In the genomic region with DNA sequence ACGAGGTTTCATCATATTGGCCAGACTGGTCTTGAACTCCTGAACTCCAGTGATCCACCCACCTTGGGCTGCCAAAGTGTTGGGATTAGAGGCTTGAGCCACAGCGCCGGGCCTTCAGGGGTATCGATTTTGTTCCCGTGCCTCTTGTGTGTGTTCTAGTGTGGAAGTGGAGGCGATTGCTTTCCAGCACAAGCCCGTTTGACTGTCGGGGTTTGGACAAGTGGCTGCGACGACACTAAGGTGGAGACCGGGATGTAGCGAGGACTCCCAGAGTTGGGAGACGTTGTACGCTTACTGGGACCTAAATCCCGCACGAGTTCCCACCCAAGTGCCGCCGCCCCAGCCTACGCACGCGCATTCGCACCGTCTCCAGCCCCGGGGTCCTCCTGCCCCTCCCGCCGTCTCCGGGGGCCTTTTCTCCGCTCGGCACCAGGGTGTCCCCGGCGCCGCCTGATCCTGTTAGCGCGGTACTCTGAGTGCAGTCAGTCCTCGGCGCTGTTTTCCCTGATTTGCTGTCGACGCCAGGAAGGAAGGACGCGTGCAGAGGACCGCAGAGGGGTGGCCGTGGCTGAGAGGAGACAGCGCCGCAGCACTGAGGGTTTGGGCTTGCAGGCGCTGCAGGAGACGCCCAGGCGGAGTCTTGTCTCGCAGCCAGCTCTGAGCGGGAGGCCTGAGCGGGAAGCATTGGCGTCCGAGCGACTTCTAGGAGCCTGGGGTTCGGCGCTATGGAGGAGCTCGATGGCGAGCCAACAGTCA, we compare ENCODE assay signal across 1 cellular context.
TF ChIP-seq lines count a peak whose summit lies in the region.

A gene with protein sequence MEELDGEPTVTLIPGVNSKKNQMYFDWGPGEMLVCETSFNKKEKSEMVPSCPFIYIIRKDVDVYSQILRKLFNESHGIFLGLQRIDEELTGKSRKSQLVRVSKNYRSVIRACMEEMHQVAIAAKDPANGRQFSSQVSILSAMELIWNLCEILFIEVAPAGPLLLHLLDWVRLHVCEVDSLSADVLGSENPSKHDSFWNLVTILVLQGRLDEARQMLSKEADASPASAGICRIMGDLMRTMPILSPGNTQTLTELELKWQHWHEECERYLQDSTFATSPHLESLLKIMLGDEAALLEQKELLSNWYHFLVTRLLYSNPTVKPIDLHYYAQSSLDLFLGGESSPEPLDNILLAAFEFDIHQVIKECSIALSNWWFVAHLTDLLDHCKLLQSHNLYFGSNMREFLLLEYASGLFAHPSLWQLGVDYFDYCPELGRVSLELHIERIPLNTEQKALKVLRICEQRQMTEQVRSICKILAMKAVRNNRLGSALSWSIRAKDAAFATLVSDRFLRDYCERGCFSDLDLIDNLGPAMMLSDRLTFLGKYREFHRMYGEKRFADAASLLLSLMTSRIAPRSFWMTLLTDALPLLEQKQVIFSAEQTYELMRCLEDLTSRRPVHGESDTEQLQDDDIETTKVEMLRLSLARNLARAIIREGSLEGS (plus strand): TSS at position 643 of the 756 bp plus-strand sequence. CDS start 83 bp downstream, at position 726.

TF ChIP-seq in K562, 482 proteins besides CTCF, POLR2A, EP300 and RAD21 (continued from another document and continues in another):
- TF ChIP-seq CREB1 (IDR thresholded peaks at IDR 0.05) (no peak), CREB1 (CRISPR knock-in tag; IDR thresholded peaks at IDR 0.05) (0 out of 2 replicates have a peak, but pooled peaks have one; percentile 2), MAFF (IDR thresholded peaks at IDR 0.05; ENCODE audit: low read length) (no peak), ZNF3 (CRISPR knock-in tag; IDR thresholded peaks at IDR 0.05) (no peak), ZNF551 (CRISPR knock-in tag; IDR thresholded peaks at IDR 0.05) (no peak), GABPA (tag; conservative IDR thresholded peaks at IDR 0.05; ENCODE audit: low read depth) (no peak), ARID2 (IDR thresholded peaks at IDR 0.05) (no peak), HEY1 (CRISPR knock-in tag; IDR thresholded peaks at IDR 0.05; ENCODE audit: borderline replicate concordance) (no peak), BCOR (IDR thresholded peaks at IDR 0.05) (peak; percentile 39; the same call in 1 of the 2 replicates), ZNF561 (CRISPR knock-in tag; conservative IDR thresholded peaks at IDR 0.05) (no peak), RNF2 (IDR thresholded peaks at IDR 0.05) (peak; percentile 23; the same call in 1 of the 2 replicates), MXI1 (IDR thresholded peaks at IDR 0.05; ENCODE audit: low read depth, low read length) (peak; percentile 39; the same call in 1 of the 2 replicates), ZNF174 (CRISPR knock-in tag; IDR thresholded peaks at IDR 0.05) (no peak), POLR2H (tag; IDR thresholded peaks at IDR 0.05; ENCODE audit: low read depth) (peak; percentile 94), ZFPM2 (CRISPR knock-in tag; IDR thresholded peaks at IDR 0.05) (no peak), TAF9B (IDR thresholded peaks at IDR 0.05; ENCODE audit: partially characterized antibody) (peak; percentile 76), LEF1 (IDR thresholded peaks at IDR 0.05) (no peak), SP1 (CRISPR knock-in tag; IDR thresholded peaks at IDR 0.05) (peak; percentile 90), ZNF41 (CRISPR knock-in tag; conservative IDR thresholded peaks at IDR 0.05) (no peak), FIP1L1 (IDR thresholded peaks at IDR 0.05; ENCODE audit: low read depth, low read length, poor library complexity, severe bottlenecking) (peak; percentile 97), NR3C1 (CRISPR knock-in tag; IDR thresholded peaks at IDR 0.05) (no peak), ZSCAN32 (CRISPR knock-in tag; IDR thresholded peaks at IDR 0.05) (peak; percentile 40), SRSF7 (optimal IDR thresholded peaks at IDR 0.05; ENCODE audit: low read depth, low read length) (no peak), ZFP30 (CRISPR knock-in tag; IDR thresholded peaks at IDR 0.05; ENCODE audit: borderline replicate concordance) (no peak), MAZ (CRISPR knock-in tag; conservative IDR thresholded peaks at IDR 0.05 in 1 of 2, IDR thresholded peaks at IDR 0.05 in 1 of 2) (peak; percentile 94 to 99), CEBPB (tag; IDR thresholded peaks at IDR 0.05) (no peak), TAF7 (tag; IDR thresholded peaks at IDR 0.05) (peak; percentile 62), U2AF2 (optimal IDR thresholded peaks at IDR 0.05; ENCODE audit: low read depth, low read length) (no peak), BRF1 (IDR thresholded peaks at IDR 0.05; ENCODE audit: borderline replicate concordance, extremely low read depth, insufficient read length) (no peak), ETV5 (CRISPR knock-in tag; IDR thresholded peaks at IDR 0.05; ENCODE audit: low read depth) (peak; percentile 17; the same call in 1 of the 2 replicates), CBX1 (IDR thresholded peaks at IDR 0.05; ENCODE audit: low read depth) (no peak)
- TF ChIP-seq, protein P1, sequence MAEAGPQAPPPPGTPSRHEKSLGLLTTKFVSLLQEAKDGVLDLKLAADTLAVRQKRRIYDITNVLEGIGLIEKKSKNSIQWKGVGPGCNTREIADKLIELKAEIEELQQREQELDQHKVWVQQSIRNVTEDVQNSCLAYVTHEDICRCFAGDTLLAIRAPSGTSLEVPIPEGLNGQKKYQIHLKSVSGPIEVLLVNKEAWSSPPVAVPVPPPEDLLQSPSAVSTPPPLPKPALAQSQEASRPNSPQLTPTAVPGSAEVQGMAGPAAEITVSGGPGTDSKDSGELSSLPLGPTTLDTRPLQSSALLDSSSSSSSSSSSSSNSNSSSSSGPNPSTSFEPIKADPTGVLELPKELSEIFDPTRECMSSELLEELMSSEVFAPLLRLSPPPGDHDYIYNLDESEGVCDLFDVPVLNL (CRISPR knock-in tag; IDR thresholded peaks at IDR 0.05; ENCODE audit: low read depth), result peak; percentile 82; the same call in 1 of the 2 replicates
- TF ChIP-seq, protein P2, sequence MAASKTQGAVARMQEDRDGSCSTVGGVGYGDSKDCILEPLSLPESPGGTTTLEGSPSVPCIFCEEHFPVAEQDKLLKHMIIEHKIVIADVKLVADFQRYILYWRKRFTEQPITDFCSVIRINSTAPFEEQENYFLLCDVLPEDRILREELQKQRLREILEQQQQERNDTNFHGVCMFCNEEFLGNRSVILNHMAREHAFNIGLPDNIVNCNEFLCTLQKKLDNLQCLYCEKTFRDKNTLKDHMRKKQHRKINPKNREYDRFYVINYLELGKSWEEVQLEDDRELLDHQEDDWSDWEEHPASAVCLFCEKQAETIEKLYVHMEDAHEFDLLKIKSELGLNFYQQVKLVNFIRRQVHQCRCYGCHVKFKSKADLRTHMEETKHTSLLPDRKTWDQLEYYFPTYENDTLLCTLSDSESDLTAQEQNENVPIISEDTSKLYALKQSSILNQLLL (CRISPR knock-in tag; IDR thresholded peaks at IDR 0.05; ENCODE audit: borderline replicate concordance), result no peak
- TF ChIP-seq, protein P3, sequence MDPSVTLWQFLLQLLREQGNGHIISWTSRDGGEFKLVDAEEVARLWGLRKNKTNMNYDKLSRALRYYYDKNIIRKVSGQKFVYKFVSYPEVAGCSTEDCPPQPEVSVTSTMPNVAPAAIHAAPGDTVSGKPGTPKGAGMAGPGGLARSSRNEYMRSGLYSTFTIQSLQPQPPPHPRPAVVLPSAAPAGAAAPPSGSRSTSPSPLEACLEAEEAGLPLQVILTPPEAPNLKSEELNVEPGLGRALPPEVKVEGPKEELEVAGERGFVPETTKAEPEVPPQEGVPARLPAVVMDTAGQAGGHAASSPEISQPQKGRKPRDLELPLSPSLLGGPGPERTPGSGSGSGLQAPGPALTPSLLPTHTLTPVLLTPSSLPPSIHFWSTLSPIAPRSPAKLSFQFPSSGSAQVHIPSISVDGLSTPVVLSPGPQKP (CRISPR knock-in tag; IDR thresholded peaks at IDR 0.05), result no peak
- TF ChIP-seq, protein P4, sequence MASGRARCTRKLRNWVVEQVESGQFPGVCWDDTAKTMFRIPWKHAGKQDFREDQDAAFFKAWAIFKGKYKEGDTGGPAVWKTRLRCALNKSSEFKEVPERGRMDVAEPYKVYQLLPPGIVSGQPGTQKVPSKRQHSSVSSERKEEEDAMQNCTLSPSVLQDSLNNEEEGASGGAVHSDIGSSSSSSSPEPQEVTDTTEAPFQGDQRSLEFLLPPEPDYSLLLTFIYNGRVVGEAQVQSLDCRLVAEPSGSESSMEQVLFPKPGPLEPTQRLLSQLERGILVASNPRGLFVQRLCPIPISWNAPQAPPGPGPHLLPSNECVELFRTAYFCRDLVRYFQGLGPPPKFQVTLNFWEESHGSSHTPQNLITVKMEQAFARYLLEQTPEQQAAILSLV (tag; IDR thresholded peaks at IDR 0.05), result no peak
- TF ChIP-seq, protein P5, sequence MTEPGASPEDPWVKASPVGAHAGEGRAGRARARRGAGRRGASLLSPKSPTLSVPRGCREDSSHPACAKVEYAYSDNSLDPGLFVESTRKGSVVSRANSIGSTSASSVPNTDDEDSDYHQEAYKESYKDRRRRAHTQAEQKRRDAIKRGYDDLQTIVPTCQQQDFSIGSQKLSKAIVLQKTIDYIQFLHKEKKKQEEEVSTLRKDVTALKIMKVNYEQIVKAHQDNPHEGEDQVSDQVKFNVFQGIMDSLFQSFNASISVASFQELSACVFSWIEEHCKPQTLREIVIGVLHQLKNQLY (CRISPR knock-in tag; conservative IDR thresholded peaks at IDR 0.05), result no peak; a peak in 1 of 4 replicates
- TF ChIP-seq, protein P6, sequence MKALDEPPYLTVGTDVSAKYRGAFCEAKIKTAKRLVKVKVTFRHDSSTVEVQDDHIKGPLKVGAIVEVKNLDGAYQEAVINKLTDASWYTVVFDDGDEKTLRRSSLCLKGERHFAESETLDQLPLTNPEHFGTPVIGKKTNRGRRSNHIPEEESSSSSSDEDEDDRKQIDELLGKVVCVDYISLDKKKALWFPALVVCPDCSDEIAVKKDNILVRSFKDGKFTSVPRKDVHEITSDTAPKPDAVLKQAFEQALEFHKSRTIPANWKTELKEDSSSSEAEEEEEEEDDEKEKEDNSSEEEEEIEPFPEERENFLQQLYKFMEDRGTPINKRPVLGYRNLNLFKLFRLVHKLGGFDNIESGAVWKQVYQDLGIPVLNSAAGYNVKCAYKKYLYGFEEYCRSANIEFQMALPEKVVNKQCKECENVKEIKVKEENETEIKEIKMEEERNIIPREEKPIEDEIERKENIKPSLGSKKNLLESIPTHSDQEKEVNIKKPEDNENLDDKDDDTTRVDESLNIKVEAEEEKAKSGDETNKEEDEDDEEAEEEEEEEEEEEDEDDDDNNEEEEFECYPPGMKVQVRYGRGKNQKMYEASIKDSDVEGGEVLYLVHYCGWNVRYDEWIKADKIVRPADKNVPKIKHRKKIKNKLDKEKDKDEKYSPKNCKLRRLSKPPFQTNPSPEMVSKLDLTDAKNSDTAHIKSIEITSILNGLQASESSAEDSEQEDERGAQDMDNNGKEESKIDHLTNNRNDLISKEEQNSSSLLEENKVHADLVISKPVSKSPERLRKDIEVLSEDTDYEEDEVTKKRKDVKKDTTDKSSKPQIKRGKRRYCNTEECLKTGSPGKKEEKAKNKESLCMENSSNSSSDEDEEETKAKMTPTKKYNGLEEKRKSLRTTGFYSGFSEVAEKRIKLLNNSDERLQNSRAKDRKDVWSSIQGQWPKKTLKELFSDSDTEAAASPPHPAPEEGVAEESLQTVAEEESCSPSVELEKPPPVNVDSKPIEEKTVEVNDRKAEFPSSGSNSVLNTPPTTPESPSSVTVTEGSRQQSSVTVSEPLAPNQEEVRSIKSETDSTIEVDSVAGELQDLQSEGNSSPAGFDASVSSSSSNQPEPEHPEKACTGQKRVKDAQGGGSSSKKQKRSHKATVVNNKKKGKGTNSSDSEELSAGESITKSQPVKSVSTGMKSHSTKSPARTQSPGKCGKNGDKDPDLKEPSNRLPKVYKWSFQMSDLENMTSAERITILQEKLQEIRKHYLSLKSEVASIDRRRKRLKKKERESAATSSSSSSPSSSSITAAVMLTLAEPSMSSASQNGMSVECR (CRISPR knock-in tag; IDR thresholded peaks at IDR 0.05), result peak; percentile 84
- TF ChIP-seq, protein P7, sequence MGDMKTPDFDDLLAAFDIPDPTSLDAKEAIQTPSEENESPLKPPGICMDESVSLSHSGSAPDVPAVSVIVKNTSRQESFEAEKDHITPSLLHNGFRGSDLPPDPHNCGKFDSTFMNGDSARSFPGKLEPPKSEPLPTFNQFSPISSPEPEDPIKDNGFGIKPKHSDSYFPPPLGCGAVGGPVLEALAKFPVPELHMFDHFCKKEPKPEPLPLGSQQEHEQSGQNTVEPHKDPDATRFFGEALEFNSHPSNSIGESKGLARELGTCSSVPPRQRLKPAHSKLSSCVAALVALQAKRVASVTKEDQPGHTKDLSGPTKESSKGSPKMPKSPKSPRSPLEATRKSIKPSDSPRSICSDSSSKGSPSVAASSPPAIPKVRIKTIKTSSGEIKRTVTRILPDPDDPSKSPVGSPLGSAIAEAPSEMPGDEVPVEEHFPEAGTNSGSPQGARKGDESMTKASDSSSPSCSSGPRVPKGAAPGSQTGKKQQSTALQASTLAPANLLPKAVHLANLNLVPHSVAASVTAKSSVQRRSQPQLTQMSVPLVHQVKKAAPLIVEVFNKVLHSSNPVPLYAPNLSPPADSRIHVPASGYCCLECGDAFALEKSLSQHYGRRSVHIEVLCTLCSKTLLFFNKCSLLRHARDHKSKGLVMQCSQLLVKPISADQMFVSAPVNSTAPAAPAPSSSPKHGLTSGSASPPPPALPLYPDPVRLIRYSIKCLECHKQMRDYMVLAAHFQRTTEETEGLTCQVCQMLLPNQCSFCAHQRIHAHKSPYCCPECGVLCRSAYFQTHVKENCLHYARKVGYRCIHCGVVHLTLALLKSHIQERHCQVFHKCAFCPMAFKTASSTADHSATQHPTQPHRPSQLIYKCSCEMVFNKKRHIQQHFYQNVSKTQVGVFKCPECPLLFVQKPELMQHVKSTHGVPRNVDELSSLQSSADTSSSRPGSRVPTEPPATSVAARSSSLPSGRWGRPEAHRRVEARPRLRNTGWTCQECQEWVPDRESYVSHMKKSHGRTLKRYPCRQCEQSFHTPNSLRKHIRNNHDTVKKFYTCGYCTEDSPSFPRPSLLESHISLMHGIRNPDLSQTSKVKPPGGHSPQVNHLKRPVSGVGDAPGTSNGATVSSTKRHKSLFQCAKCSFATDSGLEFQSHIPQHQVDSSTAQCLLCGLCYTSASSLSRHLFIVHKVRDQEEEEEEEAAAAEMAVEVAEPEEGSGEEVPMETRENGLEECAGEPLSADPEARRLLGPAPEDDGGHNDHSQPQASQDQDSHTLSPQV (IDR thresholded peaks at IDR 0.05), result peak; percentile 61
